Comparison of ENCODE assay signal across 2 cellular contexts in the genomic region with DNA sequence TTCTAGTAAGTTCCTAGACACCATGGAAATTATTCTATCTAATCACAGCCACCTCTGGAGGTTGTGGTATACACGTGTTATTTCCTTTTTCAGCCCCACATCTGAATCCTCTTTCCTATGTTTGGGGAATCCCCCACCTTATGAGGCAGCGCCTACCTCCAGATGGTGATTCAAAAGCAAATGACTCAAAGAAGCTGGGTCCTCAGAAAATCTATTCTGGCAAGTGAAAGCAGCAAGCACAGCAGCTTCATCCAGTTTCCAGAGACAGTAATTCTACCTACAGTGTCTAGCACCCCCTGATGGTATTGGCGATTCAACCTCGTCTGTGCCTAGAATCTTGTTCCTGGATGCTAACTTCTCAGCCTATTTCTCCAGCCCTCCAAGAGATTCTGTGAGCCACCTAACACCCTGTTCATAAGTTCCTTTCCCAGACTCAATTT.
A peak's percentile ranks its signal among the peaks of the same experiment; 100 is the strongest.
TF ChIP-seq lines count a peak whose summit lies in the region.

No MANE protein-coding gene starts in this region.

TF ChIP-seq in K562, 482 proteins besides CTCF, POLR2A, EP300 and RAD21:
- TF ChIP-seq, protein P1, sequence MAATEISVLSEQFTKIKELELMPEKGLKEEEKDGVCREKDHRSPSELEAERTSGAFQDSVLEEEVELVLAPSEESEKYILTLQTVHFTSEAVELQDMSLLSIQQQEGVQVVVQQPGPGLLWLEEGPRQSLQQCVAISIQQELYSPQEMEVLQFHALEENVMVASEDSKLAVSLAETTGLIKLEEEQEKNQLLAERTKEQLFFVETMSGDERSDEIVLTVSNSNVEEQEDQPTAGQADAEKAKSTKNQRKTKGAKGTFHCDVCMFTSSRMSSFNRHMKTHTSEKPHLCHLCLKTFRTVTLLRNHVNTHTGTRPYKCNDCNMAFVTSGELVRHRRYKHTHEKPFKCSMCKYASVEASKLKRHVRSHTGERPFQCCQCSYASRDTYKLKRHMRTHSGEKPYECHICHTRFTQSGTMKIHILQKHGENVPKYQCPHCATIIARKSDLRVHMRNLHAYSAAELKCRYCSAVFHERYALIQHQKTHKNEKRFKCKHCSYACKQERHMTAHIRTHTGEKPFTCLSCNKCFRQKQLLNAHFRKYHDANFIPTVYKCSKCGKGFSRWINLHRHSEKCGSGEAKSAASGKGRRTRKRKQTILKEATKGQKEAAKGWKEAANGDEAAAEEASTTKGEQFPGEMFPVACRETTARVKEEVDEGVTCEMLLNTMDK (IDR thresholded peaks at IDR 0.05; ENCODE audit: borderline replicate concordance, insufficient read depth, low read depth, low read length, poor library complexity, severe bottlenecking), result no peak
- TF ChIP-seq GATAD2B (IDR thresholded peaks at IDR 0.05; ENCODE audit: borderline replicate concordance), result no peak
- no peak for TF ChIP-seq ZEB2 (IDR thresholded peaks at IDR 0.05)
- no peak for TF ChIP-seq HCFC1 (IDR thresholded peaks at IDR 0.05; ENCODE audit: low read depth, low read length)
- peak; percentile 47; the same call in 1 of the 2 replicates for TF ChIP-seq EHMT2 (IDR thresholded peaks at IDR 0.05)
- no peak for TF ChIP-seq NFE2 (IDR thresholded peaks at IDR 0.05; ENCODE audit: low read depth)

TF ChIP-seq in HepG2, 621 proteins besides CTCF, POLR2A, EP300 and RAD21 (continues in another document):
- TF ChIP-seq SMAD3 (CRISPR knock-in tag; IDR thresholded peaks at IDR 0.05) (no peak), HMG20B (CRISPR knock-in tag; conservative IDR thresholded peaks at IDR 0.05) (no peak), SMARCE1 (IDR thresholded peaks at IDR 0.05; ENCODE audit: borderline replicate concordance) (no peak), THYN1 (CRISPR knock-in tag; IDR thresholded peaks at IDR 0.05; ENCODE audit: borderline replicate concordance, low read depth) (no peak), ZNF761 (CRISPR knock-in tag; conservative IDR thresholded peaks at IDR 0.05) (no peak), ZNF138 (CRISPR knock-in tag; IDR thresholded peaks at IDR 0.05; ENCODE audit: low read depth) (no peak), ZNF232 (CRISPR knock-in tag; IDR thresholded peaks at IDR 0.05; ENCODE audit: borderline replicate concordance) (no peak), ZNF878 (CRISPR knock-in tag; IDR thresholded peaks at IDR 0.05) (no peak), POLR2AphosphoS5 (IDR thresholded peaks at IDR 0.05; ENCODE audit: low read depth, low read length) (no peak), NR2C2 (CRISPR knock-in tag; IDR thresholded peaks at IDR 0.05; ENCODE audit: borderline replicate concordance) (no peak), ZBTB20 (CRISPR knock-in tag; IDR thresholded peaks at IDR 0.05; ENCODE audit: borderline replicate concordance, low read depth) (no peak), ZNF256 (CRISPR knock-in tag; conservative IDR thresholded peaks at IDR 0.05) (no peak), KDM4B (CRISPR knock-in tag; IDR thresholded peaks at IDR 0.05) (no peak), STAG1 (CRISPR knock-in tag; IDR thresholded peaks at IDR 0.05) (peak; percentile 81), SALL1 (CRISPR knock-in tag; IDR thresholded peaks at IDR 0.05) (no peak), MIXL1 (CRISPR knock-in tag; IDR thresholded peaks at IDR 0.05) (0 out of 2 replicates have a peak, but pooled peaks have one; percentile 29), HDAC2 (CRISPR knock-in tag; IDR thresholded peaks at IDR 0.05) (no peak), SAP130 (CRISPR knock-in tag; IDR thresholded peaks at IDR 0.05; ENCODE audit: low read depth) (0 out of 2 replicates have a peak, but pooled peaks have one; percentile 14), GABPB1 (CRISPR knock-in tag; IDR thresholded peaks at IDR 0.05) (no peak), KLF11 (CRISPR knock-in tag; IDR thresholded peaks at IDR 0.05) (no peak), ZMAT3 (CRISPR knock-in tag; conservative IDR thresholded peaks at IDR 0.05) (no peak), REPIN1 (CRISPR knock-in tag; IDR thresholded peaks at IDR 0.05; ENCODE audit: borderline replicate concordance, low read depth) (no peak), IRX3 (CRISPR knock-in tag; IDR thresholded peaks at IDR 0.05; ENCODE audit: borderline replicate concordance, low read depth) (no peak), ZNF569 (CRISPR knock-in tag; IDR thresholded peaks at IDR 0.05; ENCODE audit: borderline replicate concordance) (no peak), CCAR2 (optimal IDR thresholded peaks at IDR 0.05; ENCODE audit: low read depth, low read length) (no peak), ZNF839 (CRISPR knock-in tag; IDR thresholded peaks at IDR 0.05; ENCODE audit: borderline replicate concordance) (no peak), GLI4 (CRISPR knock-in tag; IDR thresholded peaks at IDR 0.05; ENCODE audit: borderline replicate concordance) (0 out of 2 replicates have a peak, but pooled peaks have one; percentile 36)
- TF ChIP-seq, protein P2, sequence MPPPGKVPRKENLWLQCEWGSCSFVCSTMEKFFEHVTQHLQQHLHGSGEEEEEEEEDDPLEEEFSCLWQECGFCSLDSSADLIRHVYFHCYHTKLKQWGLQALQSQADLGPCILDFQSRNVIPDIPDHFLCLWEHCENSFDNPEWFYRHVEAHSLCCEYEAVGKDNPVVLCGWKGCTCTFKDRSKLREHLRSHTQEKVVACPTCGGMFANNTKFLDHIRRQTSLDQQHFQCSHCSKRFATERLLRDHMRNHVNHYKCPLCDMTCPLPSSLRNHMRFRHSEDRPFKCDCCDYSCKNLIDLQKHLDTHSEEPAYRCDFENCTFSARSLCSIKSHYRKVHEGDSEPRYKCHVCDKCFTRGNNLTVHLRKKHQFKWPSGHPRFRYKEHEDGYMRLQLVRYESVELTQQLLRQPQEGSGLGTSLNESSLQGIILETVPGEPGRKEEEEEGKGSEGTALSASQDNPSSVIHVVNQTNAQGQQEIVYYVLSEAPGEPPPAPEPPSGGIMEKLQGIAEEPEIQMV (CRISPR knock-in tag; IDR thresholded peaks at IDR 0.05; ENCODE audit: low read depth), result no peak
- TF ChIP-seq, protein P3, sequence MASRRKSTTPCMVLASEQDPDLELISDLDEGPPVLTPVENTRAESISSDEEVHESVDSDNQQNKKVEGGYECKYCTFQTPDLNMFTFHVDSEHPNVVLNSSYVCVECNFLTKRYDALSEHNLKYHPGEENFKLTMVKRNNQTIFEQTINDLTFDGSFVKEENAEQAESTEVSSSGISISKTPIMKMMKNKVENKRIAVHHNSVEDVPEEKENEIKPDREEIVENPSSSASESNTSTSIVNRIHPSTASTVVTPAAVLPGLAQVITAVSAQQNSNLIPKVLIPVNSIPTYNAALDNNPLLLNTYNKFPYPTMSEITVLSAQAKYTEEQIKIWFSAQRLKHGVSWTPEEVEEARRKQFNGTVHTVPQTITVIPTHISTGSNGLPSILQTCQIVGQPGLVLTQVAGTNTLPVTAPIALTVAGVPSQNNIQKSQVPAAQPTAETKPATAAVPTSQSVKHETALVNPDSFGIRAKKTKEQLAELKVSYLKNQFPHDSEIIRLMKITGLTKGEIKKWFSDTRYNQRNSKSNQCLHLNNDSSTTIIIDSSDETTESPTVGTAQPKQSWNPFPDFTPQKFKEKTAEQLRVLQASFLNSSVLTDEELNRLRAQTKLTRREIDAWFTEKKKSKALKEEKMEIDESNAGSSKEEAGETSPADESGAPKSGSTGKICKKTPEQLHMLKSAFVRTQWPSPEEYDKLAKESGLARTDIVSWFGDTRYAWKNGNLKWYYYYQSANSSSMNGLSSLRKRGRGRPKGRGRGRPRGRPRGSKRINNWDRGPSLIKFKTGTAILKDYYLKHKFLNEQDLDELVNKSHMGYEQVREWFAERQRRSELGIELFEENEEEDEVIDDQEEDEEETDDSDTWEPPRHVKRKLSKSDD (CRISPR knock-in tag; IDR thresholded peaks at IDR 0.05; ENCODE audit: low read depth), result no peak
- TF ChIP-seq, protein P4, sequence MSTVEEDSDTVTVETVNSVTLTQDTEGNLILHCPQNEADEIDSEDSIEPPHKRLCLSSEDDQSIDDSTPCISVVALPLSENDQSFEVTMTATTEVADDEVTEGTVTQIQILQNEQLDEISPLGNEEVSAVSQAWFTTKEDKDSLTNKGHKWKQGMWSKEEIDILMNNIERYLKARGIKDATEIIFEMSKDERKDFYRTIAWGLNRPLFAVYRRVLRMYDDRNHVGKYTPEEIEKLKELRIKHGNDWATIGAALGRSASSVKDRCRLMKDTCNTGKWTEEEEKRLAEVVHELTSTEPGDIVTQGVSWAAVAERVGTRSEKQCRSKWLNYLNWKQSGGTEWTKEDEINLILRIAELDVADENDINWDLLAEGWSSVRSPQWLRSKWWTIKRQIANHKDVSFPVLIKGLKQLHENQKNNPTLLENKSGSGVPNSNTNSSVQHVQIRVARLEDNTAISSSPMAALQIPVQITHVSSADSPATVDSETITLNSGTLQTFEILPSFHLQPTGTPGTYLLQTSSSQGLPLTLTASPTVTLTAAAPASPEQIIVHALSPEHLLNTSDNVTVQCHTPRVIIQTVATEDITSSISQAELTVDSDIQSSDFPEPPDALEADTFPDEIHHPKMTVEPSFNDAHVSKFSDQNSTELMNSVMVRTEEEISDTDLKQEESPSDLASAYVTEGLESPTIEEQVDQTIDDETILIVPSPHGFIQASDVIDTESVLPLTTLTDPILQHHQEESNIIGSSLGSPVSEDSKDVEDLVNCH (CRISPR knock-in tag; IDR thresholded peaks at IDR 0.05), result no peak
- TF ChIP-seq, protein P5, sequence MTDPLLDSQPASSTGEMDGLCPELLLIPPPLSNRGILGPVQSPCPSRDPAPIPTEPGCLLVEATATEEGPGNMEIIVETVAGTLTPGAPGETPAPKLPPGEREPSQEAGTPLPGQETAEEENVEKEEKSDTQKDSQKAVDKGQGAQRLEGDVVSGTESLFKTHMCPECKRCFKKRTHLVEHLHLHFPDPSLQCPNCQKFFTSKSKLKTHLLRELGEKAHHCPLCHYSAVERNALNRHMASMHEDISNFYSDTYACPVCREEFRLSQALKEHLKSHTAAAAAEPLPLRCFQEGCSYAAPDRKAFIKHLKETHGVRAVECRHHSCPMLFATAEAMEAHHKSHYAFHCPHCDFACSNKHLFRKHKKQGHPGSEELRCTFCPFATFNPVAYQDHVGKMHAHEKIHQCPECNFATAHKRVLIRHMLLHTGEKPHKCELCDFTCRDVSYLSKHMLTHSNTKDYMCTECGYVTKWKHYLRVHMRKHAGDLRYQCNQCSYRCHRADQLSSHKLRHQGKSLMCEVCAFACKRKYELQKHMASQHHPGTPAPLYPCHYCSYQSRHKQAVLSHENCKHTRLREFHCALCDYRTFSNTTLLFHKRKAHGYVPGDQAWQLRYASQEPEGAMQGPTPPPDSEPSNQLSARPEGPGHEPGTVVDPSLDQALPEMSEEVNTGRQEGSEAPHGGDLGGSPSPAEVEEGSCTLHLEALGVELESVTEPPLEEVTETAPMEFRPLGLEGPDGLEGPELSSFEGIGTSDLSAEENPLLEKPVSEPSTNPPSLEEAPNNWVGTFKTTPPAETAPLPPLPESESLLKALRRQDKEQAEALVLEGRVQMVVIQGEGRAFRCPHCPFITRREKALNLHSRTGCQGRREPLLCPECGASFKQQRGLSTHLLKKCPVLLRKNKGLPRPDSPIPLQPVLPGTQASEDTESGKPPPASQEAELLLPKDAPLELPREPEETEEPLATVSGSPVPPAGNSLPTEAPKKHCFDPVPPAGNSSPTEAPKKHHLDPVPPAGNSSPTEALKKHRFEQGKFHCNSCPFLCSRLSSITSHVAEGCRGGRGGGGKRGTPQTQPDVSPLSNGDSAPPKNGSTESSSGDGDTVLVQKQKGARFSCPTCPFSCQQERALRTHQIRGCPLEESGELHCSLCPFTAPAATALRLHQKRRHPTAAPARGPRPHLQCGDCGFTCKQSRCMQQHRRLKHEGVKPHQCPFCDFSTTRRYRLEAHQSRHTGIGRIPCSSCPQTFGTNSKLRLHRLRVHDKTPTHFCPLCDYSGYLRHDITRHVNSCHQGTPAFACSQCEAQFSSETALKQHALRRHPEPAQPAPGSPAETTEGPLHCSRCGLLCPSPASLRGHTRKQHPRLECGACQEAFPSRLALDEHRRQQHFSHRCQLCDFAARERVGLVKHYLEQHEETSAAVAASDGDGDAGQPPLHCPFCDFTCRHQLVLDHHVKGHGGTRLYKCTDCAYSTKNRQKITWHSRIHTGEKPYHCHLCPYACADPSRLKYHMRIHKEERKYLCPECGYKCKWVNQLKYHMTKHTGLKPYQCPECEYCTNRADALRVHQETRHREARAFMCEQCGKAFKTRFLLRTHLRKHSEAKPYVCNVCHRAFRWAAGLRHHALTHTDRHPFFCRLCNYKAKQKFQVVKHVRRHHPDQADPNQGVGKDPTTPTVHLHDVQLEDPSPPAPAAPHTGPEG (CRISPR knock-in tag; IDR thresholded peaks at IDR 0.05), result no peak
- TF ChIP-seq, protein P6, sequence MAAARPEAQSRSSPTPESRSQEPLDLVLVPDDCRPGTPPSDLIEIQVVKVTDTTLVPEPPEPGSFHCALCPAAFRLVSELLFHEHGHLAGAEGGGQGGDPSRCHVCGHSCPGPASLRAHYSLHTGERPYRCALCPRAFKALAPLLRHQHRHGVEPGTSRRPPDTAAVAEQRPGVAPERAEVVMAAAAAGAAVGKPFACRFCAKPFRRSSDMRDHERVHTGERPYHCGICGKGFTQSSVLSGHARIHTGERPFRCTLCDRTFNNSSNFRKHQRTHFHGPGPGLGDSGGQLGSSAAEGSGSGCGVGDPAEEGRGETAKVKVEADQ (CRISPR knock-in tag; IDR thresholded peaks at IDR 0.05; ENCODE audit: borderline replicate concordance), result no peak
- TF ChIP-seq, protein P7, sequence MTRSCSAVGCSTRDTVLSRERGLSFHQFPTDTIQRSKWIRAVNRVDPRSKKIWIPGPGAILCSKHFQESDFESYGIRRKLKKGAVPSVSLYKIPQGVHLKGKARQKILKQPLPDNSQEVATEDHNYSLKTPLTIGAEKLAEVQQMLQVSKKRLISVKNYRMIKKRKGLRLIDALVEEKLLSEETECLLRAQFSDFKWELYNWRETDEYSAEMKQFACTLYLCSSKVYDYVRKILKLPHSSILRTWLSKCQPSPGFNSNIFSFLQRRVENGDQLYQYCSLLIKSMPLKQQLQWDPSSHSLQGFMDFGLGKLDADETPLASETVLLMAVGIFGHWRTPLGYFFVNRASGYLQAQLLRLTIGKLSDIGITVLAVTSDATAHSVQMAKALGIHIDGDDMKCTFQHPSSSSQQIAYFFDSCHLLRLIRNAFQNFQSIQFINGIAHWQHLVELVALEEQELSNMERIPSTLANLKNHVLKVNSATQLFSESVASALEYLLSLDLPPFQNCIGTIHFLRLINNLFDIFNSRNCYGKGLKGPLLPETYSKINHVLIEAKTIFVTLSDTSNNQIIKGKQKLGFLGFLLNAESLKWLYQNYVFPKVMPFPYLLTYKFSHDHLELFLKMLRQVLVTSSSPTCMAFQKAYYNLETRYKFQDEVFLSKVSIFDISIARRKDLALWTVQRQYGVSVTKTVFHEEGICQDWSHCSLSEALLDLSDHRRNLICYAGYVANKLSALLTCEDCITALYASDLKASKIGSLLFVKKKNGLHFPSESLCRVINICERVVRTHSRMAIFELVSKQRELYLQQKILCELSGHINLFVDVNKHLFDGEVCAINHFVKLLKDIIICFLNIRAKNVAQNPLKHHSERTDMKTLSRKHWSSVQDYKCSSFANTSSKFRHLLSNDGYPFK (CRISPR knock-in tag; IDR thresholded peaks at IDR 0.05; ENCODE audit: borderline replicate concordance), result no peak
- TF ChIP-seq, protein P8, sequence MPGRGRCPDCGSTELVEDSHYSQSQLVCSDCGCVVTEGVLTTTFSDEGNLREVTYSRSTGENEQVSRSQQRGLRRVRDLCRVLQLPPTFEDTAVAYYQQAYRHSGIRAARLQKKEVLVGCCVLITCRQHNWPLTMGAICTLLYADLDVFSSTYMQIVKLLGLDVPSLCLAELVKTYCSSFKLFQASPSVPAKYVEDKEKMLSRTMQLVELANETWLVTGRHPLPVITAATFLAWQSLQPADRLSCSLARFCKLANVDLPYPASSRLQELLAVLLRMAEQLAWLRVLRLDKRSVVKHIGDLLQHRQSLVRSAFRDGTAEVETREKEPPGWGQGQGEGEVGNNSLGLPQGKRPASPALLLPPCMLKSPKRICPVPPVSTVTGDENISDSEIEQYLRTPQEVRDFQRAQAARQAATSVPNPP (CRISPR knock-in tag; IDR thresholded peaks at IDR 0.05), result no peak
- TF ChIP-seq, protein P9, sequence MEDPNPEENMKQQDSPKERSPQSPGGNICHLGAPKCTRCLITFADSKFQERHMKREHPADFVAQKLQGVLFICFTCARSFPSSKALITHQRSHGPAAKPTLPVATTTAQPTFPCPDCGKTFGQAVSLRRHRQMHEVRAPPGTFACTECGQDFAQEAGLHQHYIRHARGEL (CRISPR knock-in tag; IDR thresholded peaks at IDR 0.05), result no peak
